In the genomic region with DNA sequence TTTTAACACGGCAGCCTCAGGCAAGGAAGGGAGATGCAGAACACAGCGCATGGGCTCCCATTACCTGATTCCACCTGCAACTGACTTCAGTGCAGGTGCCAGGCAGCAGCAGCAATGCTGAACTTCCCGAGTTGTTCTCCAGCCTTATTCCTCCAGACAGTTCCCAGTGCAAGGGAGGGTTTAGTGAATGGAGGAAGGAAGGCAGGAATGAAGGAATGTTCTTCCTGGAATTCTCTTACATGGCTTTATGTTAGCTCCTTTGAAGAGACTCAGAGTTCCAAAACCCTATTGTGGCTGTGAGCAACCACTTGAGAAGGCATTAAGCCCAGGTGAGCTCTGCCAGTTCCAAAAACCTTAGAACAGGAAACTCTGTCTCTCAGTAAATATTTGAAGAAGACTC, we compare ENCODE assay signal across 1 cellular context.
TF ChIP-seq lines count a peak whose summit lies in the region.

No MANE protein-coding gene starts in this region.

TF ChIP-seq in IMR-90, 13 proteins besides CTCF, POLR2A, EP300 and RAD21 (continued from another document):
- TF ChIP-seq, protein P1, sequence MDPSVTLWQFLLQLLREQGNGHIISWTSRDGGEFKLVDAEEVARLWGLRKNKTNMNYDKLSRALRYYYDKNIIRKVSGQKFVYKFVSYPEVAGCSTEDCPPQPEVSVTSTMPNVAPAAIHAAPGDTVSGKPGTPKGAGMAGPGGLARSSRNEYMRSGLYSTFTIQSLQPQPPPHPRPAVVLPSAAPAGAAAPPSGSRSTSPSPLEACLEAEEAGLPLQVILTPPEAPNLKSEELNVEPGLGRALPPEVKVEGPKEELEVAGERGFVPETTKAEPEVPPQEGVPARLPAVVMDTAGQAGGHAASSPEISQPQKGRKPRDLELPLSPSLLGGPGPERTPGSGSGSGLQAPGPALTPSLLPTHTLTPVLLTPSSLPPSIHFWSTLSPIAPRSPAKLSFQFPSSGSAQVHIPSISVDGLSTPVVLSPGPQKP (IDR thresholded peaks at IDR 0.05; ENCODE audit: borderline replicate concordance, low read depth, low read length): no peak
- TF ChIP-seq MAZ (IDR thresholded peaks at IDR 0.05; ENCODE audit: borderline replicate concordance, low read depth, low read length): no peak
- TF ChIP-seq MAFK (IDR thresholded peaks at IDR 0.05; ENCODE audit: low read depth, low read length): no peak
- no peak for TF ChIP-seq CHD1 (IDR thresholded peaks at IDR 0.05; ENCODE audit: low read depth, low read length)
- no peak for TF ChIP-seq BHLHE40 (IDR thresholded peaks at IDR 0.05; ENCODE audit: low read depth, low read length)
- no peak for TF ChIP-seq MXI1 (IDR thresholded peaks at IDR 0.05; ENCODE audit: borderline replicate concordance, low read depth, low read length)
- TF ChIP-seq RFX5 (IDR thresholded peaks at IDR 0.05; ENCODE audit: low read depth, low read length): no peak
TF ChIP-seq in IMR-90: peak in this region for 0.
